In genomic region chr12:76422154-76422877, GRCh38 we compare ENCODE assay signal across 16 cellular contexts.
A peak's percentile ranks its signal among the peaks of the same experiment; 100 is the strongest.
DNase-seq lines count a peak whose midpoint lies in the region; ATAC-seq, FAIRE-seq and TF ChIP-seq lines count a peak whose summit lies in the region.
"Had no signal": no experiment of that assay in that cellular context is flagged by ENCODE, and none has a peak within 500 bp of the region (broad histone marks: within the 10 kb centered on the region; RNA-seq: fewer than 3 reads in every experiment).

No MANE protein-coding gene starts in this region.

- H4K20me1 ChIP-seq in H1 (replicated peaks in 1 of 2; ENCODE audit: control insufficient read depth in 1 of 2, insufficient read depth in 2 of 2, low read length in 2 of 2): no peaks in the 10 kb centered on the region

- H2BK15ac ChIP-seq in H1 (ENCODE audit: low read length): no peak overlapping the region

- no peak overlapping the region for H4K5ac ChIP-seq in H1 (ENCODE audit: insufficient read length, low read depth, low read length)

- H3K9me3 Mint-ChIP-seq in Caco-2 (ENCODE audit: unreplicated experiment) (peaks cover 9% of the 10 kb centered on the region), neural crest cell (peaks cover 2% of the 10 kb centered on the region)
- peaks cover 4 to 11% of the 10 kb centered on the region in 2 donors for H3K9me3 Mint-ChIP-seq in activated naive CD4-positive, alpha-beta T cell treated with anti-CD3 and anti-CD28 coated beads, Interleukin-2, amount 50 U/mL, for 72 hours

- no peak overlapping the region for H2BK12ac ChIP-seq in H1 (ENCODE audit: low read depth, low read length)

- peaks cover 25% of the 10 kb centered on the region for H3K4me1 Mint-ChIP-seq in Caco-2 (ENCODE audit: low read depth, unreplicated experiment)
- peaks cover 10% of the 10 kb centered on the region for H3K4me1 Mint-ChIP-seq in neural crest cell

- H3K79me1 ChIP-seq in H1 (ENCODE audit: low read depth, low read length): no peaks in the 10 kb centered on the region

- TF ChIP-seq POLR2A in H1 (IDR thresholded peaks at IDR 0.05; ENCODE audit: control extremely low read depth in 1 of 2, low read depth in 2 of 2, low read length in 2 of 2): no peak

- H2BK20ac ChIP-seq in H1 (ENCODE audit: low read length): no peak overlapping the region

- intact Hi-C loops in Caco-2 (cut with micrococcal nuclease; ENCODE audit: unreplicated experiment): no loop called here

- H2BK120ac ChIP-seq in H1 (replicated peaks; ENCODE audit: low read depth, low read length): no peak overlapping the region

- TF ChIP-seq CTCF in Caco-2 (IDR thresholded peaks at IDR 0.05; ENCODE audit: insufficient read depth in 1 of 2, low read depth in 1 of 2, low read length in 1 of 2, severe bottlenecking in 1 of 2, unreplicated experiment in 1 of 2) (no peak), H1 (IDR thresholded peaks at IDR 0.05; ENCODE audit: control extremely low read depth in 1 of 3, insufficient read depth in 1 of 3, low read depth in 1 of 3, low read length in 3 of 3) (no peak), neural crest cell (conservative IDR thresholded peaks at IDR 0.05) (no peak)

- POLR2A ChIA-PET in Caco-2 (lab: Charles Lee) (no interaction called here), H1 (lab: Charles Lee; ENCODE audit: partially characterized antibody) (interaction anchor here (1.7 kb wide), 1 partner anchor 338 kb away, joined by 3 read pairs; the partner anchor contains the start of gene NAP1L1)

- H3K36me3 Mint-ChIP-seq in Caco-2 (ENCODE audit: insufficient read depth, unreplicated experiment): no peaks in the 10 kb centered on the region
- peaks cover 23% of the 10 kb centered on the region for H3K36me3 Mint-ChIP-seq in neural crest cell (ENCODE audit: low read depth)
- peaks cover 17 to 26% of the 10 kb centered on the region in 2 donors for H3K36me3 Mint-ChIP-seq in activated naive CD4-positive, alpha-beta T cell treated with anti-CD3 and anti-CD28 coated beads, Interleukin-2, amount 50 U/mL, for 72 hours

- no peak overlapping the region for H3K27ac ChIP-seq in H1 (ENCODE audit: low read depth, low read length)

- ATAC-seq in GM18907 (IDR thresholded peaks at IDR 0.05; ENCODE audit: unreplicated experiment): no peak
- no peak for ATAC-seq in HG02973 (IDR thresholded peaks at IDR 0.05; ENCODE audit: unreplicated experiment)
- no peak for ATAC-seq in activated naive CD4-positive, alpha-beta T cell treated with anti-CD3 and anti-CD28 coated beads, Interleukin-2, amount 50 U/mL, for 72 hours
- ATAC-seq: left ventricle myocardium superior, Right ventricle myocardium inferior had no signal

- no peaks in the 10 kb centered on the region for H3K36me3 ChIP-seq in Caco-2 (ENCODE audit: control insufficient read depth, insufficient read depth, low read length)
- H3K36me3 ChIP-seq in H1 (ENCODE audit: control insufficient read depth in 2 of 4, insufficient read depth in 4 of 4, low read length in 3 of 4): peaks cover 0 to 3% (median 0%) of the 10 kb centered on the region in 4 experiments; a peak in 1 of 8 replicates

- TSS peak; percentile 46 for BruUV-seq in Caco-2 (replicated peaks; lab: Mats Ljungman, UMichigan)

- CTCF ChIA-PET in Caco-2 (lab: Charles Lee): interaction anchor here (0.7 kb wide), 1 partner anchor 32 kb away, joined by 3 read pairs; no protein-coding TSS in a partner anchor
- CTCF ChIA-PET in H1 (lab: Charles Lee; ENCODE audit: partially characterized antibody): interaction anchor here (0.9 kb wide), 1 partner anchor 34 kb away, joined by 3 read pairs; no protein-coding TSS in a partner anchor

- DNase-seq in Caco-2: no peak
- DNase-seq in RPMI7951 (ENCODE audit: low read depth): peak; percentile 14
- no peak for DNase-seq in H1 (ENCODE audit: low read depth in 1 of 2, low spot score in 2 of 2)
- DNase-seq in neural crest cell (ENCODE audit: low read depth, low spot score): no peak
- no peak for DNase-seq in hepatic stellate cell (ENCODE audit: low spot score)
- DNase-seq in activated naive CD4-positive, alpha-beta T cell treated with anti-CD3 and anti-CD28 coated beads, Interleukin-2, amount 50 U/mL, for 72 hours (ENCODE audit: low spot score in 2 of 2): no peak
- DNase-seq: activated CD4-positive, CD25-positive, alpha-beta regulatory T cell; CD4-positive, alpha-beta T cell; effector CD8-positive, alpha-beta T cell; left ventricle myocardium superior; posterior cingulate gyrus; stimulated activated CD4-positive, alpha-beta T cell treated with anti-CD3 and anti-CD28 coated beads, Interleukin-4, amount 100 ng/mL, for 1 hour; stimulated activated naive CD4-positive, alpha-beta T cell had no signal

- no peak overlapping the region for H3K18ac ChIP-seq in H1 (ENCODE audit: extremely low read depth, low read length)

- H3K23ac ChIP-seq in H1 (ENCODE audit: insufficient read length): no peak overlapping the region

- no peaks in the 10 kb centered on the region for H3K23me2 ChIP-seq in H1 (ENCODE audit: low read depth, low read length)

- H4K8ac ChIP-seq in H1 (ENCODE audit: extremely low read depth, insufficient read depth, low read length): no peak overlapping the region

- H3K9me3 ChIP-seq in Caco-2 (peaks cover 20% of the 10 kb centered on the region), H1 (ENCODE audit: insufficient read depth in 2 of 2, low read depth in 1 of 2, low read length in 1 of 2) (peaks cover 3 to 7% of the 10 kb centered on the region in 2 experiments; a peak in 3 of 4 replicates)

- H3K27ac Mint-ChIP-seq in Caco-2 (ENCODE audit: unreplicated experiment): peak overlapping the region; percentile 67
- peak overlapping the region; percentile 4 for H3K27ac Mint-ChIP-seq in neural crest cell (ENCODE audit: unreplicated experiment)
- H3K27ac Mint-ChIP-seq in activated naive CD4-positive, alpha-beta T cell treated with anti-CD3 and anti-CD28 coated beads, Interleukin-2, amount 50 U/mL, for 72 hours: no peak overlapping the region
- H3K27ac Mint-ChIP-seq: CD4-positive, alpha-beta T cell had no signal

- no peak overlapping the region for H2AK5ac ChIP-seq in H1 (ENCODE audit: low read depth, low read length)

- no peak for TF ChIP-seq RAD21 in H1 (IDR thresholded peaks at IDR 0.05 in 1 of 2, conservative IDR thresholded peaks at IDR 0.05 in 1 of 2; ENCODE audit: low read depth in 2 of 2, low read length in 2 of 2)

- H3K4me1 ChIP-seq in Caco-2: peaks cover 24% of the 10 kb centered on the region
- no peaks in the 10 kb centered on the region for H3K4me1 ChIP-seq in H1 (replicated peaks in 1 of 4; ENCODE audit: control insufficient read depth in 3 of 4, insufficient read depth in 4 of 4, low read length in 3 of 4)

- TF ChIP-seq EP300 in H1 (IDR thresholded peaks at IDR 0.05; ENCODE audit: borderline replicate concordance in 1 of 2, low read depth in 2 of 2, low read length in 2 of 2): no peak

- no peak overlapping the region for H3K4me2 ChIP-seq in H1 (ENCODE audit: insufficient read depth in 1 of 2, low read depth in 2 of 2, low read length in 2 of 2)

- H3K27me3 Mint-ChIP-seq in Caco-2 (ENCODE audit: insufficient read depth, unreplicated experiment): no peaks in the 10 kb centered on the region
- H3K27me3 Mint-ChIP-seq in neural crest cell (ENCODE audit: low read depth): no peaks in the 10 kb centered on the region
- H3K27me3 Mint-ChIP-seq: CD4-positive, alpha-beta T cell had no signal

- no peak overlapping the region for H4K91ac ChIP-seq in H1 (replicated peaks; ENCODE audit: insufficient read length, low read length)

- H2AFZ ChIP-seq in H1 (ENCODE audit: low read length): no peak overlapping the region

- H3K4me3 Mint-ChIP-seq in Caco-2 (ENCODE audit: unreplicated experiment) (peak overlapping the region; percentile 64), neural crest cell (no peak overlapping the region)
- H3K4me3 Mint-ChIP-seq: CD4-positive, alpha-beta T cell had no signal

- FAIRE-seq in H1 (lab: Jason Lieb, UNC): no peak

- no peaks in the 10 kb centered on the region for H3K27me3 ChIP-seq in Caco-2 (replicated peaks; ENCODE audit: control insufficient read depth, insufficient read depth, low read length)
- no peaks in the 10 kb centered on the region for H3K27me3 ChIP-seq in H1 (replicated peaks in 1 of 4; ENCODE audit: control insufficient read depth in 3 of 4, extremely low read depth in 1 of 4, insufficient read depth in 3 of 4, low read length in 3 of 4)

- no peak overlapping the region for H3K4ac ChIP-seq in H1 (replicated peaks; ENCODE audit: insufficient read length, low read depth, low read length)

- 84% methylated on average over 6 of the region's 6 CpGs; no CpG with 5 or more reads in 1 of the 2 experiments for WGBS in H1 (ENCODE audit: extremely low coverage in 1 of 2, insufficient coverage in 1 of 2, insufficient read length in 1 of 2, insufficient replicate concordance in 2 of 2, low coverage in 1 of 2, low lambda C conversion rate in 2 of 2, missing lambda C conversion rate in 1 of 2), 2 experiments

- no peak overlapping the region for H2BK5ac ChIP-seq in H1 (ENCODE audit: low read depth, low read length)

- no peak overlapping the region for H3K56ac ChIP-seq in H1 (replicated peaks; ENCODE audit: insufficient read length, low read depth, low read length)

- no peak overlapping the region for H3K9ac ChIP-seq in H1 (replicated peaks in 1 of 4; ENCODE audit: extremely low read depth in 1 of 4, low read depth in 3 of 4, low read length in 3 of 4)

- peaks cover 0 to 18% of the 10 kb centered on the region in 2 experiments; a peak in 2 of 4 replicates for H3K79me2 ChIP-seq in H1 (ENCODE audit: control insufficient read depth in 1 of 2, insufficient read depth in 2 of 2, low read length in 2 of 2)

- H3K4me3 ChIP-seq in Caco-2 (ENCODE audit: low read depth, low read length): no peak overlapping the region
- no peak overlapping the region for H3K4me3 ChIP-seq in H1 (ENCODE audit: extremely low read depth in 1 of 4, insufficient read depth in 2 of 4, low read depth in 3 of 4, low read length in 4 of 4)

- no peak overlapping the region for H3K14ac ChIP-seq in H1 (ENCODE audit: insufficient read length)

TF ChIP-seq in H1, 55 proteins besides CTCF, POLR2A, EP300 and RAD21:
- no peak for TF ChIP-seq SAP30 (IDR thresholded peaks at IDR 0.05; ENCODE audit: insufficient read depth, insufficient replicate concordance, low read length)
- TF ChIP-seq MAFK (IDR thresholded peaks at IDR 0.05; ENCODE audit: low read depth, low read length): 0 out of 2 replicates have a peak, but pooled peaks have one; percentile 56

Comparison
In these comparisons a context has a peak if more than half of its experiments do, and no peak if none do; other contexts are left out.
1. H3K27ac Mint-ChIP-seq: peak in Caco-2 (single experiment) and neural crest cell (single experiment); none in activated naive CD4-positive, alpha-beta T cell treated with anti-CD3 and anti-CD28 coated beads, Interleukin-2, amount 50 U/mL, for 72 hours (0 of 2).